8 cellular contexts compared by ENCODE assay signal in the genomic region with DNA sequence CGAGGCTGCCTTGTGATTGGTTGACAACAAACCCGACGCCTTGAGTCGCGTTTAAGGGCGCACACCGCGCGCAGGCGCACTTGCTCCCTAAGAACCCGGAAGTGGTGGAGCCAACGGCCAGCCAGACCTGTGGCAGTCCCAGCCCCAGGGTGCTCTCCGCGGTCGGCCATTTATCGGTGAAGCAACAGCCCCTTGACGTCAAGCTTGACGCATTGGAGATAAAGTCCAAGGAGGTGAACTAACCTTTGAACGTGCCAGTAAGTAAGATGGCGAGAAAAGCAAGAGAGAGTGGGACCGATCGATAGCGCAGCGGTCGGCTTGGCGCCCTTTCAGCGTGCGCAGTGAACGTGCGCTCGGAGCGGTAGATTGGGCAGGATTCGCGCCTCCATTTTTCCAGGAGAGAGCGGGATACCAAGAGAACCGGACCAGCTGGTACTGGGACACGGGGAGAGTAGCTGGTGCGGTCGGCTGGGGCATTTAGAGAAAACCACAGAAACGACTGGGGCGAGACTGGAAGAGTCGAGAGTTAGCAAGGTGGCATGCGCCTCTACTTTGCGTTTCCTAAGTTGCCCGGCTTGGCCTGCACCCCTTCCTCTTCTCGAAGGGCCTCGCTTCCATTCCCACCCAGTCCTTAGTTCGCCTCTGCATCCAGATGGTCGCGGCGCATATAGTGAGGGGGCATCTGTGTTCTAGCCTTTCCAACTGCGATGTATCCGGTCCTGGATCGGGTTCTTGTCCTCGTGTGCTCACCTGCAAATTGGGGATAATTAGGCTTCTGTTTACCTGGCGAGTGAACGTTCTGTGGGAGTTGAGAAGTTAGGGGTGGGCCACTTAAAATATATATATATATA. TPM values are rescaled to one million over a fixed set of nuclear protein-coding genes. Genes with fewer than 3 reads are reported as not detected.
DNase-seq lines count a peak whose midpoint lies in the region; ATAC-seq and TF ChIP-seq lines count a peak whose summit lies in the region.

CSTF1 (plus strand) TSS at position 364 of the 851 bp plus-strand sequence. CDS start 2,908 bp downstream, outside the sequence.

- peaks cover 59% of the 10 kb centered on the region for H3K36me3 Mint-ChIP-seq in activated naive CD4-positive, alpha-beta T cell treated with anti-CD3 and anti-CD28 coated beads for 36 hours (ENCODE audit: low read depth)

- CTCF ChIA-PET in activated naive CD4-positive, alpha-beta T cell treated with anti-CD3 and anti-CD28 coated beads for 36 hours (lab: Charles Lee): interaction anchor here (0.7 to 1.2 kb wide), 4 partner anchors 20 to 101 kb away, joined by 3 to 4 read pairs (median 4); partner anchors contain the start of gene CASS4

- TF ChIP-seq EP300 in gastroesophageal sphincter (IDR thresholded peaks at IDR 0.05): peak; percentile 55
- TF ChIP-seq EP300 in suprapubic skin (IDR thresholded peaks at IDR 0.05): peak; percentile 65

- H3K27me3 Mint-ChIP-seq in activated naive CD4-positive, alpha-beta T cell treated with anti-CD3 and anti-CD28 coated beads for 36 hours (ENCODE audit: low read depth): no peaks in the 10 kb centered on the region

- ATAC-seq in gastroesophageal sphincter: peak; percentile 98

- H3K27ac ChIP-seq in gastroesophageal sphincter (peak within 1 kb of the TSS; percentile 88 to 93 (median 90)), suprapubic skin (peak within 1 kb of the TSS; percentile 93)

- no peaks in the 10 kb centered on the region for H3K9me3 ChIP-seq in gastroesophageal sphincter
- H3K9me3 ChIP-seq in suprapubic skin: no peaks in the 10 kb centered on the region

- peak; percentile 97 for DNase-seq in GF-D8 (lab: John Stamatoyannopoulos, UW)
- DNase-seq in HFF-Myc (ENCODE audit: extremely low read depth, low read depth): peak; percentile 97
- DNase-seq in NAMALWA (ENCODE audit: low spot score): peak; percentile 99
- DNase-seq in SK-N-DZ (ENCODE audit: low spot score): peak; percentile 100
- DNase-seq in activated naive CD4-positive, alpha-beta T cell treated with anti-CD3 and anti-CD28 coated beads for 36 hours: peak; percentile 100
- DNase-seq in non-pigmented ciliary epithelial cell (ENCODE audit: low read depth): peak; percentile 98
- peak; percentile 100 for DNase-seq in suprapubic skin (ENCODE audit: low spot score in 2 of 2)

- H3K4me3 Mint-ChIP-seq in activated naive CD4-positive, alpha-beta T cell treated with anti-CD3 and anti-CD28 coated beads for 36 hours: no peak within 1 kb of the TSS

- peaks cover 6 to 25% of the 10 kb centered on the region in 2 donors for H3K36me3 ChIP-seq in gastroesophageal sphincter
- H3K36me3 ChIP-seq in suprapubic skin: peaks cover 25% of the 10 kb centered on the region

- intact Hi-C loops in activated naive CD4-positive, alpha-beta T cell treated with anti-CD3 and anti-CD28 coated beads for 36 hours (cut with micrococcal nuclease): loop anchor here (1.0 kb wide), 5 partner anchors 20 to 124 kb away; partner anchors contain the start of genes CASS4, FAM210B and RTF2

- H3K4me1 ChIP-seq in gastroesophageal sphincter: peaks cover 3 to 35% (median 20%) of the 10 kb centered on the region in 3 donors
- H3K4me1 ChIP-seq in suprapubic skin: peaks cover 23% of the 10 kb centered on the region

- peak in 1 of 2 donors; percentile 6 for TF ChIP-seq POLR2A in gastroesophageal sphincter (IDR thresholded peaks at IDR 0.05)
- no peak for TF ChIP-seq POLR2A in suprapubic skin (IDR thresholded peaks at IDR 0.05)

- no peaks in the 10 kb centered on the region for H3K9me3 Mint-ChIP-seq in activated naive CD4-positive, alpha-beta T cell treated with anti-CD3 and anti-CD28 coated beads for 36 hours

- H3K27me3 ChIP-seq in gastroesophageal sphincter (no peaks in the 10 kb centered on the region), suprapubic skin (no peaks in the 10 kb centered on the region)

- 0% methylated on average over 2 to 8 of the region's 57 CpGs for WGBS in gastroesophageal sphincter (ENCODE audit: low coverage in 1 of 2), 2 donors
- WGBS in suprapubic skin: under 1% methylated on average over 38 of the region's 57 CpGs

- H3K4me3 ChIP-seq in HFF-Myc (replicated peaks; ENCODE audit: low read depth, low read length): peak within 1 kb of the TSS; percentile 85
- H3K4me3 ChIP-seq in gastroesophageal sphincter: peak within 1 kb of the TSS; percentile 86 to 93
- peak within 1 kb of the TSS; percentile 83 for H3K4me3 ChIP-seq in suprapubic skin

- H3K27ac Mint-ChIP-seq in activated naive CD4-positive, alpha-beta T cell treated with anti-CD3 and anti-CD28 coated beads for 36 hours: no peak within 1 kb of the TSS

- TF ChIP-seq CTCF in HFF-Myc (IDR thresholded peaks at IDR 0.05; ENCODE audit: low read depth, low read length, missing control alignments) (no peak), gastroesophageal sphincter (IDR thresholded peaks at IDR 0.05) (no peak), suprapubic skin (IDR thresholded peaks at IDR 0.05) (no peak)

- H3K4me1 Mint-ChIP-seq in activated naive CD4-positive, alpha-beta T cell treated with anti-CD3 and anti-CD28 coated beads for 36 hours (ENCODE audit: low read depth): peaks cover 33% of the 10 kb centered on the region

RNA-seq across cellular contexts. Expression of gene CSTF1, which starts in this region (rescaled TPM):
- 68.8 and 79.9 TPM in 2 replicates for polyA plus RNA-seq in SK-N-DZ (2014; cell fraction: cytosol; rRNA removed)
- polyA plus RNA-seq in SK-N-DZ (2014; cell fraction: nucleus; rRNA removed): 55.4 and 75.0 TPM in 2 replicates
- 10 to 100 TPM; 68.0 to 70.7 TPM for total RNA-seq in activated naive CD4-positive, alpha-beta T cell treated with anti-CD3 and anti-CD28 coated beads for 36 hours
- total RNA-seq in gastroesophageal sphincter (10 to 100 TPM; 15.3 to 33.1 (median 22.4) TPM), suprapubic skin (10 to 100 TPM; 28.6 to 38.3 (median 31.2) TPM)

Comparison
In these comparisons a context has a peak if more than half of its experiments do, and no peak if none do; other contexts are left out.
1. Peak in every context shown above with its lines: DNase-seq, ATAC-seq, H3K4me3 ChIP-seq and H3K27ac ChIP-seq.